Comparison of ENCODE assay signal across 21 cellular contexts in the genomic region with DNA sequence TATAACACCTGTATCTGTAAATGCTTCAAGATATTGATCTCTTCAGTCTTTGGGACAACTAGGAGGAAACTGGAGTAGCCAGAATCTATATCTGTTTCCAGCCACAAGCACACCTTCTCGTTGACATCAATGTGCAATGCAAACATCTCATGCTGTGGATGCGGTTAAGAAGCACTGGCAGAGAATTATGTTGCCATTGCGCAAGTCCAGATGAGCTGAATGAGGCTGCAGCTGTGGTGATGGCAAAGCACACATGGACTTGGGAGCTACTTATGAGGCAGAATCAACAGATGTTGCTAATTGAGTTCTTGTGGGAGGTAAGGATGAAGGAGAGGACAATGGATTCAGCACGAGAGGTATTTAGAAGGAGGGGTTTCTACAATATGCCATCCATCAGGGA.
DNase-seq lines count a peak whose midpoint lies in the region; FAIRE-seq and TF ChIP-seq lines count a peak whose summit lies in the region.
"Had no signal": no experiment of that assay in that cellular context is flagged by ENCODE, and none has a peak within 500 bp of the region (broad histone marks: within the 10 kb centered on the region; RNA-seq: fewer than 3 reads in every experiment).

No MANE protein-coding gene starts in this region.

- DNase-seq in MCF 10A (ENCODE audit: unreplicated experiment) (peak; percentile 22), breast epithelium (ENCODE audit: low spot score in 2 of 2) (no peak), NCI-H510A (lab: John Stamatoyannopoulos, UW) (peak; percentile 3), fibroblast of mammary gland (ENCODE audit: low read depth) (peak; percentile 99), GM10266 (ENCODE audit: extremely low spot score) (no peak), islet precursor cell (no peak), GM12891 (ENCODE audit: insufficient read length, low spot score) (no peak)
- DNase-seq in activated T-cell treated with anti-CD3 and anti-CD28 coated beads, Interleukin-2, amount 50 U/mL, for 48 hours, result no peak
- DNase-seq: activated CD8-positive, alpha-beta T cell treated with anti-CD3 and anti-CD28 coated beads, Interleukin-2, amount 10 ng/mL, durations not matched to agents 7 days and 5 days; COR-L47; effector memory CD8-positive, alpha-beta T cell; GDM1; naive B cell; NCI-H1048; NK-92 treated with Interleukin-12 subunit alpha and Interleukin-12 subunit beta, amount 100 ng/mL, for 24 hours; stimulated activated naive CD8-positive, alpha-beta T cell treated with anti-CD3 and anti-CD28 coated beads, Interleukin-15, amount 100 ng/mL, for 72 hours; T-cell; WERI-Rb-1 had no signal

- CTCF ChIA-PET in MCF 10A (lab: Yijun Ruan, JAX), result interaction anchor here (0.5 kb wide), 1 partner anchor 976 kb away, joined by 4 read pairs; no protein-coding TSS in a partner anchor

- no peaks in the 10 kb centered on the region for H3K9me3 Mint-ChIP-seq in MCF 10A (ENCODE audit: unreplicated experiment)
- H3K9me3 Mint-ChIP-seq: activated T-helper 1 cell treated with anti-CD3 and anti-CD28 coated beads, Interleukin-12 subunit alpha, Interleukin-12 subunit beta, Interleukin-2, Interleukin-4 antibody, amounts not matched to agents 30 ng/mL and 10 ng/mL and 1 ng/mL, durations not matched to agents 14 hours and 24 hours and 36 hours; central memory CD8-positive, alpha-beta T cell; naive B cell; stimulated activated naive CD8-positive, alpha-beta T cell treated with anti-CD3 and anti-CD28 coated beads, Interleukin-15, amount 100 ng/mL, for 72 hours had no signal

- H3K36me3 ChIP-seq in breast epithelium, result no peaks in the 10 kb centered on the region
- H3K36me3 ChIP-seq: WERI-Rb-1 had no signal

- no peaks in the 10 kb centered on the region for H3K9me3 ChIP-seq in breast epithelium

- BruUV-seq in MCF 10A (replicated peaks; lab: Mats Ljungman, UMichigan), result no TSS peak

- no peaks in the 10 kb centered on the region for H3K27me3 Mint-ChIP-seq in MCF 10A (ENCODE audit: insufficient read depth, unreplicated experiment)
- H3K27me3 Mint-ChIP-seq: central memory CD8-positive, alpha-beta T cell; effector memory CD8-positive, alpha-beta T cell; naive B cell; stimulated activated naive CD8-positive, alpha-beta T cell treated with anti-CD3 and anti-CD28 coated beads, Interleukin-15, amount 100 ng/mL, for 72 hours; T-cell had no signal

- TF ChIP-seq POLR2A in breast epithelium (IDR thresholded peaks at IDR 0.05), result no peak
- no peak for TF ChIP-seq POLR2A in GM12891 (IDR thresholded peaks at IDR 0.05; ENCODE audit: low read depth, low read length)

- no peaks in the 10 kb centered on the region for H3K4me1 Mint-ChIP-seq in MCF 10A (ENCODE audit: insufficient read depth, unreplicated experiment)
- H3K4me1 Mint-ChIP-seq: central memory CD8-positive, alpha-beta T cell; naive B cell; stimulated activated naive CD8-positive, alpha-beta T cell treated with anti-CD3 and anti-CD28 coated beads, Interleukin-15, amount 100 ng/mL, for 72 hours; T-cell had no signal

- no peak for TF ChIP-seq CTCF in MCF 10A (IDR thresholded peaks at IDR 0.05; ENCODE audit: unreplicated experiment)
- TF ChIP-seq CTCF in breast epithelium (IDR thresholded peaks at IDR 0.05), result no peak
- no peak for TF ChIP-seq CTCF in fibroblast of mammary gland (conservative IDR thresholded peaks at IDR 0.05; ENCODE audit: control insufficient read depth, insufficient read depth, low read depth, low read length)
- TF ChIP-seq CTCF in GM10266 (IDR thresholded peaks at IDR 0.05; ENCODE audit: control insufficient read depth, insufficient read depth, low read depth, missing control alignments), result no peak

- H3K36me3 Mint-ChIP-seq in MCF 10A (ENCODE audit: insufficient read depth, unreplicated experiment), result no peaks in the 10 kb centered on the region
- H3K36me3 Mint-ChIP-seq: naive B cell, T-cell had no signal

- no peaks in the 10 kb centered on the region for H3K4me1 ChIP-seq in breast epithelium

- POLR2A ChIA-PET in MCF 10A (lab: Yijun Ruan, JAX), result no interaction called here

- H3K27me3 ChIP-seq in breast epithelium, result no peaks in the 10 kb centered on the region

- no peak overlapping the region for H3K27ac ChIP-seq in breast epithelium
- H3K27ac ChIP-seq: WERI-Rb-1 had no signal

- peak overlapping the region; percentile 9 for H3K27ac Mint-ChIP-seq in MCF 10A (ENCODE audit: low read depth, unreplicated experiment)
- H3K27ac Mint-ChIP-seq: activated CD8-positive, alpha-beta T cell treated with anti-CD3 and anti-CD28 coated beads, Interleukin-2, amount 10 ng/mL, durations not matched to agents 7 days and 5 days; activated T-helper 1 cell treated with anti-CD3 and anti-CD28 coated beads, Interleukin-12 subunit alpha, Interleukin-12 subunit beta, Interleukin-2, Interleukin-4 antibody, amounts not matched to agents 30 ng/mL and 10 ng/mL and 1 ng/mL, durations not matched to agents 14 hours and 24 hours and 36 hours; effector memory CD8-positive, alpha-beta T cell; stimulated activated naive CD8-positive, alpha-beta T cell treated with anti-CD3 and anti-CD28 coated beads, Interleukin-15, amount 100 ng/mL, for 72 hours; T-cell had no signal

- no peak for FAIRE-seq in GM12891 (lab: Jason Lieb, UNC)

- no peak overlapping the region for H3K4me3 ChIP-seq in breast epithelium
- no peak overlapping the region for H3K4me3 ChIP-seq in fibroblast of mammary gland (ENCODE audit: control insufficient read depth, low read depth, low read length)
- H3K4me3 ChIP-seq: lung had no signal

- no peak overlapping the region for H3K4me3 Mint-ChIP-seq in MCF 10A (ENCODE audit: unreplicated experiment)
- H3K4me3 Mint-ChIP-seq: activated CD8-positive, alpha-beta T cell treated with anti-CD3 and anti-CD28 coated beads, Interleukin-2, amount 10 ng/mL, durations not matched to agents 7 days and 5 days; activated T-helper 1 cell treated with anti-CD3 and anti-CD28 coated beads, Interleukin-12 subunit alpha, Interleukin-12 subunit beta, Interleukin-2, Interleukin-4 antibody, amounts not matched to agents 30 ng/mL and 10 ng/mL and 1 ng/mL, durations not matched to agents 14 hours and 24 hours and 36 hours; central memory CD8-positive, alpha-beta T cell; effector memory CD8-positive, alpha-beta T cell; naive B cell; stimulated activated naive CD8-positive, alpha-beta T cell treated with anti-CD3 and anti-CD28 coated beads, Interleukin-15, amount 100 ng/mL, for 72 hours; T-cell had no signal

- intact Hi-C loops in MCF 10A (cut with micrococcal nuclease), result no loop called here
- intact Hi-C loops in breast epithelium (cut with DNase I; ENCODE audit: low total_unique reads), result no loop called here

TF ChIP-seq in GM12891, 5 proteins besides CTCF, POLR2A, EP300 and RAD21:
- no peak for TF ChIP-seq POLR2AphosphoS5 (IDR thresholded peaks at IDR 0.05; ENCODE audit: low read depth, low read length)
- TF ChIP-seq TAF1 (IDR thresholded peaks at IDR 0.05; ENCODE audit: low read depth, low read length), result no peak
- no peak for TF ChIP-seq POU2F2 (IDR thresholded peaks at IDR 0.05; ENCODE audit: low read depth, low read length)
- no peak for TF ChIP-seq PAX5 (IDR thresholded peaks at IDR 0.05; ENCODE audit: insufficient read depth, low read length, severe bottlenecking)

Comparison
In these comparisons a context has a peak if more than half of its experiments do, and no peak if none do; other contexts are left out.
1. DNase-seq: peak in MCF 10A (single experiment), NCI-H510A (single experiment) and fibroblast of mammary gland (single experiment); none in breast epithelium (0 of 2), GM10266 (single experiment), islet precursor cell (single experiment), activated T-cell treated with anti-CD3 and anti-CD28 coated beads, Interleukin-2, amount 50 U/mL, for 48 hours (0 of 2) and GM12891 (single experiment).